Comparison of ENCODE assay signal across 8 cellular contexts in genomic region chr1:50976111-50976889, GRCh38. TPM values are rescaled to one million over a fixed set of nuclear protein-coding genes. Genes with fewer than 3 reads are reported as not detected.
DNase-seq lines count a peak whose midpoint lies in the region; ATAC-seq and TF ChIP-seq lines count a peak whose summit lies in the region.

No MANE protein-coding gene starts in this region.

- no peaks in the 10 kb centered on the region for H3K9me3 Mint-ChIP-seq in Calu3 (ENCODE audit: low read depth, unreplicated experiment)
- H3K9me3 Mint-ChIP-seq in GM23338, result no peaks in the 10 kb centered on the region; the same call in 2 of the 3 replicates

- peak overlapping the region; percentile 96 for H3K27ac Mint-ChIP-seq in Calu3 (ENCODE audit: unreplicated experiment)
- no peak overlapping the region for H3K27ac Mint-ChIP-seq in GM23338

- BruUV-seq in Calu3 (replicated peaks; lab: Mats Ljungman, UMichigan), result no TSS peak

- DNase-seq in Calu3, result peak; percentile 30
- DNase-seq in GM23338 (ENCODE audit: low spot score), result peak; percentile 60
- DNase-seq in NCI-H524 (lab: John Stamatoyannopoulos, UW), result peak; percentile 52 to 82
- no peak for DNase-seq in brain microvascular endothelial cell
- DNase-seq in COLO829 (ENCODE audit: low spot score), result no peak
- no peak for DNase-seq in CD1c-positive myeloid dendritic cell (ENCODE audit: extremely low spot score)

- CTCF ChIA-PET in Calu3 (lab: Charles Lee), result interaction anchor here (0.6 to 2.4 kb wide), 2 partner anchors 53 to 103 kb away, joined by 4 to 10 read pairs; no protein-coding TSS in a partner anchor

- ATAC-seq in GM23338 (peak; percentile 45), HG02885 (IDR thresholded peaks at IDR 0.05; ENCODE audit: poor library complexity, unreplicated experiment) (no peak)

- peaks cover 36% of the 10 kb centered on the region for H4K20me1 ChIP-seq in GM23338 (replicated peaks; ENCODE audit: insufficient read depth)

- H3K27ac ChIP-seq in GM23338 (ENCODE audit: low read depth), result no peak overlapping the region
- no peak overlapping the region for H3K27ac ChIP-seq in brain microvascular endothelial cell
- H3K27ac ChIP-seq in muscle layer of duodenum (ENCODE audit: low read length), result peak overlapping the region; percentile 86

- H3K4me2 ChIP-seq in GM23338, result peak overlapping the region; percentile 81

- TF ChIP-seq CTCF in Calu3 (IDR thresholded peaks at IDR 0.05; ENCODE audit: unreplicated experiment), result no peak
- no peak for TF ChIP-seq CTCF in GM23338 (conservative IDR thresholded peaks at IDR 0.05; ENCODE audit: low read depth in 2 of 2)
- no peak for TF ChIP-seq CTCF in brain microvascular endothelial cell (IDR thresholded peaks at IDR 0.05; ENCODE audit: low read depth, low read length, missing control alignments)

- H2AFZ ChIP-seq in GM23338, result no peak overlapping the region

- H3K9me3 ChIP-seq in muscle layer of duodenum (ENCODE audit: control insufficient read depth in 1 of 2, low read length in 2 of 2), result no peaks in the 10 kb centered on the region

- H3K4me3 ChIP-seq in GM23338 (peak overlapping the region; percentile 65), brain microvascular endothelial cell (ENCODE audit: low read depth, low read length) (peak overlapping the region; percentile 82), muscle layer of duodenum (ENCODE audit: low read depth in 1 of 2, low read length in 2 of 2) (peak overlapping the region; percentile 88 to 93)

- in situ Hi-C loops in brain microvascular endothelial cell (cut with HindIII; ENCODE audit: low pct_ligation_motif_present, low sequenced_read_pairs), result no loop called here

- H3K79me2 ChIP-seq in GM23338 (replicated peaks; ENCODE audit: insufficient read depth), result no peaks in the 10 kb centered on the region

- H3K27me3 Mint-ChIP-seq in Calu3 (ENCODE audit: unreplicated experiment) (no peaks in the 10 kb centered on the region), GM23338 (ENCODE audit: insufficient read depth, low read depth, poor library complexity) (peaks cover 90% of the 10 kb centered on the region)

- H3K36me3 ChIP-seq in GM23338 (ENCODE audit: insufficient read depth), result no peaks in the 10 kb centered on the region
- H3K36me3 ChIP-seq in brain microvascular endothelial cell (replicated peaks), result no peaks in the 10 kb centered on the region
- no peaks in the 10 kb centered on the region for H3K36me3 ChIP-seq in muscle layer of duodenum (ENCODE audit: control insufficient read depth in 1 of 2, insufficient read depth in 2 of 2, low read length in 2 of 2)

- H3K36me3 Mint-ChIP-seq in Calu3 (ENCODE audit: insufficient read depth, unreplicated experiment), result peaks cover 66% of the 10 kb centered on the region
- H3K36me3 Mint-ChIP-seq in GM23338 (ENCODE audit: low read depth), result no peaks in the 10 kb centered on the region

- intact Hi-C loops in Calu3 (cut with micrococcal nuclease; ENCODE audit: unreplicated experiment), result no loop called here

- peaks cover 23% of the 10 kb centered on the region for H3F3A ChIP-seq in GM23338 (replicated peaks; ENCODE audit: low read depth)

- peak overlapping the region; percentile 78 for H3K4me3 Mint-ChIP-seq in Calu3 (ENCODE audit: low read depth, unreplicated experiment)
- peak overlapping the region; percentile 66 for H3K4me3 Mint-ChIP-seq in GM23338

- no peaks in the 10 kb centered on the region for H3K9me2 ChIP-seq in GM23338 (ENCODE audit: insufficient read depth)

- peaks cover 26% of the 10 kb centered on the region for H3K4me1 Mint-ChIP-seq in Calu3 (ENCODE audit: low read depth, unreplicated experiment)
- peaks cover 21% of the 10 kb centered on the region for H3K4me1 Mint-ChIP-seq in GM23338

- H3K4me1 ChIP-seq in GM23338 (ENCODE audit: insufficient read depth) (peaks cover 32% of the 10 kb centered on the region), muscle layer of duodenum (ENCODE audit: control insufficient read depth in 1 of 2, insufficient read depth in 2 of 2, low read length in 2 of 2) (peaks cover 0 to 3% of the 10 kb centered on the region in 2 donors)

- H3K27me3 ChIP-seq in GM23338 (ENCODE audit: insufficient read depth) (peaks cover 96% of the 10 kb centered on the region), brain microvascular endothelial cell (replicated peaks) (no peaks in the 10 kb centered on the region), muscle layer of duodenum (ENCODE audit: low read depth, low read length) (peaks cover 8% of the 10 kb centered on the region)

TF ChIP-seq in GM23338, 12 proteins besides CTCF, POLR2A, EP300 and RAD21:
- TF ChIP-seq NANOG (IDR thresholded peaks at IDR 0.05; ENCODE audit: borderline replicate concordance), result 0 out of 2 replicates have a peak, but pooled peaks have one; percentile 21
- TF ChIP-seq ZNF462 (CRISPR knock-in tag; IDR thresholded peaks at IDR 0.05), result no peak
- TF ChIP-seq EZH2 (IDR thresholded peaks at IDR 0.05; ENCODE audit: low read depth, unreplicated experiment), result peak; percentile 78

RNA-seq across cellular contexts. Expression of gene CDKN2C, which starts 6.3 kb away (rescaled TPM):
- 36.8 and 40.2 TPM in 2 replicates for total RNA-seq in Calu3 (2022)
- total RNA-seq in GM23338 (2014; rRNA removed; shearing (Covaris generic)), result not detected in 2 replicates
- not detected in 2 replicates for polyA plus RNA-seq in GM23338 (2016; fragmentation: Nextera tagmentation; extraction: Ambion mirVana)

RNA-seq across cellular contexts. Expression of gene FAF1, which starts 16.2 kb away (rescaled TPM):
- 94.8 and 104 TPM in 2 replicates for total RNA-seq in Calu3 (2022)
- 53.2 and 54.2 TPM in 2 replicates for total RNA-seq in GM23338 (2014; rRNA removed; shearing (Covaris generic))
- 19.8 and 24.1 TPM in 2 replicates for polyA plus RNA-seq in GM23338 (2016; fragmentation: Nextera tagmentation; extraction: Ambion mirVana)

Comparison
In these comparisons a context has a peak if more than half of its experiments do, and no peak if none do; other contexts are left out.
1. DNase-seq: peak in Calu3 (single experiment), GM23338 (single experiment) and NCI-H524 (2 of 2); none in brain microvascular endothelial cell (single experiment), COLO829 (single experiment) and CD1c-positive myeloid dendritic cell (single experiment).
2. RNA of gene CDKN2C, which starts 6.3 kb away (total RNA-seq): 36.8 to 40.2 TPM in Calu3; not detected in GM23338; every median in the first group is over 10 times any median in the second.
3. Peak in every context shown above with its lines, with median percentiles within 50 percentile points of each other: H3K4me3 ChIP-seq.